In the genomic region with DNA sequence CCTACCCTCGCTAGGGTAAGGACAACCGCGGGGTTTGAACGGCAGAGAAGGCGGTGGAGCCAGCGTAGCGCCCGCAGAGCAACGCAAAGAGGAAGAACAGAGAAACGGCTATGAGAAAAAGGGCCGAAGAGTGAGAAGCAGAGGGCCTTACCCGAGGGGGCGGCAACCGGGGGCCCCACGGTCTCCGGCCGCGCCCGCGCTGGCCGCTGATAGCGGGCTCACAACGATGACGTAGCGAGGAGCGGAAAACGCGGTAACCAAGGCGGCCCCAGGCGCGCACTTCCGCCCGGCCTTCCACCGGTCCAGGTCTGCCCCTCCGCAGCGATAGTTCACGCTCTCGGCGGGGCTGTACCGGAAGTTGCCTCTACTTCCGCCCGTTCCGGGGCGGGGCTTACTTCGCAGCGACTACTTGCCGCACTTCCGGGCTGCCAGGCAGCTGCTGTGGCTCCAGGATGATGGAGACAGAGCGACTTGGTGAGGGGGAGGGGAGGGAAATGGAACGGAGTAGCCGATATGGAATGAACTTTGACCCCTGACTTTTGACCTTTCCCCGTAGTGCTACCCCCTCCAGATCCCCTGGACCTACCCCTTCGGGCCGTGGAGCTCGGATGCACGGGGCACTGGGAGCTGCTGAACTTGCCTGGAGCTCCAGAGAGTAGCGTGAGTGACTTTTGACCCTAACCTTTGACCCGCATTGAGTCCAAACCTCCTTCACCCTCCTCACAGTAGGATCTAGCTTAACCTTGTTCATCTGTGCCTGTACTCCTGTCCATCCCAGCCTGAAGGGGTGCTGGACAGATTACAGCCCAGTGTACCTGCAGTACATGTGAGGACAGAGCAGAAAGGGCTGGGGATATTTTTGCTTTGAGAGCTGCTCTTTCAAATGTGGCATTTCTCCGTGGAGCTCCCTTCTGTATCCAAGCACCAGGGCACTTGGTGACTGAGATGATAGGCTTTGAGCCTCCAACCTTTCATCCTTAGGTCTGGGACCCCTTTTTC, we compare ENCODE assay signal across 1 cellular context.
TF ChIP-seq lines count a peak whose summit lies in the region.

A gene with protein sequence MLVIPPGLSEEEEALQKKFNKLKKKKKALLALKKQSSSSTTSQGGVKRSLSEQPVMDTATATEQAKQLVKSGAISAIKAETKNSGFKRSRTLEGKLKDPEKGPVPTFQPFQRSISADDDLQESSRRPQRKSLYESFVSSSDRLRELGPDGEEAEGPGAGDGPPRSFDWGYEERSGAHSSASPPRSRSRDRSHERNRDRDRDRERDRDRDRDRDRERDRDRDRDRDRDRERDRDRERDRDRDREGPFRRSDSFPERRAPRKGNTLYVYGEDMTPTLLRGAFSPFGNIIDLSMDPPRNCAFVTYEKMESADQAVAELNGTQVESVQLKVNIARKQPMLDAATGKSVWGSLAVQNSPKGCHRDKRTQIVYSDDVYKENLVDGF (minus strand): TSS at position 231 of the 999 bp plus-strand sequence. CDS start 525 bp downstream, outside the sequence.
A gene (plus strand): TSS at position 435 of the 999 bp plus-strand sequence. CDS start 18 bp downstream, at position 453.

TF ChIP-seq in K562, 482 proteins besides CTCF, POLR2A, EP300 and RAD21 (continued from another document and continues in another):
- TF ChIP-seq, protein P1, sequence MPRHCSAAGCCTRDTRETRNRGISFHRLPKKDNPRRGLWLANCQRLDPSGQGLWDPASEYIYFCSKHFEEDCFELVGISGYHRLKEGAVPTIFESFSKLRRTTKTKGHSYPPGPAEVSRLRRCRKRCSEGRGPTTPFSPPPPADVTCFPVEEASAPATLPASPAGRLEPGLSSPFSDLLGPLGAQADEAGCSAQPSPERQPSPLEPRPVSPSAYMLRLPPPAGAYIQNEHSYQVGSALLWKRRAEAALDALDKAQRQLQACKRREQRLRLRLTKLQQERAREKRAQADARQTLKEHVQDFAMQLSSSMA (CRISPR knock-in tag; IDR thresholded peaks at IDR 0.05): 0 out of 2 replicates have a peak, but pooled peaks have one; percentile 83
- TF ChIP-seq PHF20 (IDR thresholded peaks at IDR 0.05; ENCODE audit: partially characterized antibody): peak; percentile 94
- TF ChIP-seq HNRNPH1 (optimal IDR thresholded peaks at IDR 0.05; ENCODE audit: low read depth, low read length): no peak
- TF ChIP-seq HCFC1 (IDR thresholded peaks at IDR 0.05; ENCODE audit: low read depth, low read length): peak; percentile 95
- TF ChIP-seq ZNF12 (CRISPR knock-in tag; IDR thresholded peaks at IDR 0.05): no peak
- peak; percentile 81 for TF ChIP-seq BACH1 (tag; IDR thresholded peaks at IDR 0.05)
- TF ChIP-seq TCF3 (CRISPR knock-in tag; IDR thresholded peaks at IDR 0.05): peak; percentile 33; the same call in 1 of the 2 replicates
- TF ChIP-seq, protein P2, sequence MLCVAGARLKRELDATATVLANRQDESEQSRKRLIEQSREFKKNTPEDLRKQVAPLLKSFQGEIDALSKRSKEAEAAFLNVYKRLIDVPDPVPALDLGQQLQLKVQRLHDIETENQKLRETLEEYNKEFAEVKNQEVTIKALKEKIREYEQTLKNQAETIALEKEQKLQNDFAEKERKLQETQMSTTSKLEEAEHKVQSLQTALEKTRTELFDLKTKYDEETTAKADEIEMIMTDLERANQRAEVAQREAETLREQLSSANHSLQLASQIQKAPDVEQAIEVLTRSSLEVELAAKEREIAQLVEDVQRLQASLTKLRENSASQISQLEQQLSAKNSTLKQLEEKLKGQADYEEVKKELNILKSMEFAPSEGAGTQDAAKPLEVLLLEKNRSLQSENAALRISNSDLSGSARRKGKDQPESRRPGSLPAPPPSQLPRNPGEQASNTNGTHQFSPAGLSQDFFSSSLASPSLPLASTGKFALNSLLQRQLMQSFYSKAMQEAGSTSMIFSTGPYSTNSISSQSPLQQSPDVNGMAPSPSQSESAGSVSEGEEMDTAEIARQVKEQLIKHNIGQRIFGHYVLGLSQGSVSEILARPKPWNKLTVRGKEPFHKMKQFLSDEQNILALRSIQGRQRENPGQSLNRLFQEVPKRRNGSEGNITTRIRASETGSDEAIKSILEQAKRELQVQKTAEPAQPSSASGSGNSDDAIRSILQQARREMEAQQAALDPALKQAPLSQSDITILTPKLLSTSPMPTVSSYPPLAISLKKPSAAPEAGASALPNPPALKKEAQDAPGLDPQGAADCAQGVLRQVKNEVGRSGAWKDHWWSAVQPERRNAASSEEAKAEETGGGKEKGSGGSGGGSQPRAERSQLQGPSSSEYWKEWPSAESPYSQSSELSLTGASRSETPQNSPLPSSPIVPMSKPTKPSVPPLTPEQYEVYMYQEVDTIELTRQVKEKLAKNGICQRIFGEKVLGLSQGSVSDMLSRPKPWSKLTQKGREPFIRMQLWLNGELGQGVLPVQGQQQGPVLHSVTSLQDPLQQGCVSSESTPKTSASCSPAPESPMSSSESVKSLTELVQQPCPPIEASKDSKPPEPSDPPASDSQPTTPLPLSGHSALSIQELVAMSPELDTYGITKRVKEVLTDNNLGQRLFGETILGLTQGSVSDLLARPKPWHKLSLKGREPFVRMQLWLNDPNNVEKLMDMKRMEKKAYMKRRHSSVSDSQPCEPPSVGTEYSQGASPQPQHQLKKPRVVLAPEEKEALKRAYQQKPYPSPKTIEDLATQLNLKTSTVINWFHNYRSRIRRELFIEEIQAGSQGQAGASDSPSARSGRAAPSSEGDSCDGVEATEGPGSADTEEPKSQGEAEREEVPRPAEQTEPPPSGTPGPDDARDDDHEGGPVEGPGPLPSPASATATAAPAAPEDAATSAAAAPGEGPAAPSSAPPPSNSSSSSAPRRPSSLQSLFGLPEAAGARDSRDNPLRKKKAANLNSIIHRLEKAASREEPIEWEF (CRISPR knock-in tag; IDR thresholded peaks at IDR 0.05): peak; percentile 75; the same call in 1 of the 2 replicates
- TF ChIP-seq ZNF212 (CRISPR knock-in tag; IDR thresholded peaks at IDR 0.05): 0 out of 2 replicates have a peak, but pooled peaks have one; percentile 76
- TF ChIP-seq ZFX (CRISPR knock-in tag; IDR thresholded peaks at IDR 0.05): peak; percentile 85
- TF ChIP-seq ZNF764 (CRISPR knock-in tag; IDR thresholded peaks at IDR 0.05; ENCODE audit: low read depth): no peak
- TF ChIP-seq NCOA4 (IDR thresholded peaks at IDR 0.05; ENCODE audit: partially characterized antibody): no peak
- TF ChIP-seq, protein P3, sequence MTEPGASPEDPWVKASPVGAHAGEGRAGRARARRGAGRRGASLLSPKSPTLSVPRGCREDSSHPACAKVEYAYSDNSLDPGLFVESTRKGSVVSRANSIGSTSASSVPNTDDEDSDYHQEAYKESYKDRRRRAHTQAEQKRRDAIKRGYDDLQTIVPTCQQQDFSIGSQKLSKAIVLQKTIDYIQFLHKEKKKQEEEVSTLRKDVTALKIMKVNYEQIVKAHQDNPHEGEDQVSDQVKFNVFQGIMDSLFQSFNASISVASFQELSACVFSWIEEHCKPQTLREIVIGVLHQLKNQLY (CRISPR knock-in tag; conservative IDR thresholded peaks at IDR 0.05): peak in 1 of 2 experiments; percentile 89; a peak in 1 of 4 replicates
- TF ChIP-seq, protein P4, sequence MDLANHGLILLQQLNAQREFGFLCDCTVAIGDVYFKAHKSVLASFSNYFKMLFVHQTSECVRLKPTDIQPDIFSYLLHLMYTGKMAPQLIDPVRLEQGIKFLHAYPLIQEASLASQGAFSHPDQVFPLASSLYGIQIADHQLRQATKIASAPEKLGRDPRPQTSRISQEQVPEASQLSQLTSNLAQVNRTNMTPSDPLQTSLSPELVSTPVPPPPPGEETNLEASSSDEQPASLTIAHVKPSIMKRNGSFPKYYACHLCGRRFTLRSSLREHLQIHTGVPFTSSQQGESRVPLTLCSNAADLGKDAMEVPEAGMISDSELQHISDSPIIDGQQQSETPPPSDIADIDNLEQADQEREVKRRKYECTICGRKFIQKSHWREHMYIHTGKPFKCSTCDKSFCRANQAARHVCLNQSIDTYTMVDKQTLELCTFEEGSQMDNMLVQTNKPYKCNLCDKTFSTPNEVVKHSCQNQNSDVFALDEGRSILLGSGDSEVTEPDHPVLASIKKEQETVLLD (IDR thresholded peaks at IDR 0.05): no peak; the same call in 1 of the 2 replicates
- TF ChIP-seq, protein P5, sequence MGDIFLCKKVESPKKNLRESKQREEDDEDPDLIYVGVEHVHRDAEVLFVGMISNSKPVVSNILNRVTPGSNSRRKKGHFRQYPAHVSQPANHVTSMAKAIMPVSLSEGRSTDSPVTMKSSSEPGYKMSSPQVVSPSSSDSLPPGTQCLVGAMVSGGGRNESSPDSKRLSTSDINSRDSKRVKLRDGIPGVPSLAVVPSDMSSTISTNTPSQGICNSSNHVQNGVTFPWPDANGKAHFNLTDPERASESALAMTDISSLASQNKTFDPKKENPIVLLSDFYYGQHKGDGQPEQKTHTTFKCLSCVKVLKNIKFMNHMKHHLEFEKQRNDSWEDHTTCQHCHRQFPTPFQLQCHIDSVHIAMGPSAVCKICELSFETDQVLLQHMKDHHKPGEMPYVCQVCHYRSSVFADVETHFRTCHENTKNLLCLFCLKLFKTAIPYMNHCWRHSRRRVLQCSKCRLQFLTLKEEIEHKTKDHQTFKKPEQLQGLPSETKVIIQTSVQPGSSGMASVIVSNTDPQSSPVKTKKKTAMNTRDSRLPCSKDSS (IDR thresholded peaks at IDR 0.05; ENCODE audit: low read depth, partially characterized antibody): no peak
- TF ChIP-seq MXI1 (IDR thresholded peaks at IDR 0.05; ENCODE audit: low read depth, low read length): peak; percentile 96
- TF ChIP-seq, protein P6, sequence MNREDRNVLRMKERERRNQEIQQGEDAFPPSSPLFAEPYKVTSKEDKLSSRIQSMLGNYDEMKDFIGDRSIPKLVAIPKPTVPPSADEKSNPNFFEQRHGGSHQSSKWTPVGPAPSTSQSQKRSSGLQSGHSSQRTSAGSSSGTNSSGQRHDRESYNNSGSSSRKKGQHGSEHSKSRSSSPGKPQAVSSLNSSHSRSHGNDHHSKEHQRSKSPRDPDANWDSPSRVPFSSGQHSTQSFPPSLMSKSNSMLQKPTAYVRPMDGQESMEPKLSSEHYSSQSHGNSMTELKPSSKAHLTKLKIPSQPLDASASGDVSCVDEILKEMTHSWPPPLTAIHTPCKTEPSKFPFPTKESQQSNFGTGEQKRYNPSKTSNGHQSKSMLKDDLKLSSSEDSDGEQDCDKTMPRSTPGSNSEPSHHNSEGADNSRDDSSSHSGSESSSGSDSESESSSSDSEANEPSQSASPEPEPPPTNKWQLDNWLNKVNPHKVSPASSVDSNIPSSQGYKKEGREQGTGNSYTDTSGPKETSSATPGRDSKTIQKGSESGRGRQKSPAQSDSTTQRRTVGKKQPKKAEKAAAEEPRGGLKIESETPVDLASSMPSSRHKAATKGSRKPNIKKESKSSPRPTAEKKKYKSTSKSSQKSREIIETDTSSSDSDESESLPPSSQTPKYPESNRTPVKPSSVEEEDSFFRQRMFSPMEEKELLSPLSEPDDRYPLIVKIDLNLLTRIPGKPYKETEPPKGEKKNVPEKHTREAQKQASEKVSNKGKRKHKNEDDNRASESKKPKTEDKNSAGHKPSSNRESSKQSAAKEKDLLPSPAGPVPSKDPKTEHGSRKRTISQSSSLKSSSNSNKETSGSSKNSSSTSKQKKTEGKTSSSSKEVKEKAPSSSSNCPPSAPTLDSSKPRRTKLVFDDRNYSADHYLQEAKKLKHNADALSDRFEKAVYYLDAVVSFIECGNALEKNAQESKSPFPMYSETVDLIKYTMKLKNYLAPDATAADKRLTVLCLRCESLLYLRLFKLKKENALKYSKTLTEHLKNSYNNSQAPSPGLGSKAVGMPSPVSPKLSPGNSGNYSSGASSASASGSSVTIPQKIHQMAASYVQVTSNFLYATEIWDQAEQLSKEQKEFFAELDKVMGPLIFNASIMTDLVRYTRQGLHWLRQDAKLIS (CRISPR knock-in tag; IDR thresholded peaks at IDR 0.05): peak; percentile 83; the same call in 1 of the 2 replicates
- peak; percentile 100 for TF ChIP-seq SP1 (CRISPR knock-in tag; IDR thresholded peaks at IDR 0.05)
- TF ChIP-seq, protein P7, sequence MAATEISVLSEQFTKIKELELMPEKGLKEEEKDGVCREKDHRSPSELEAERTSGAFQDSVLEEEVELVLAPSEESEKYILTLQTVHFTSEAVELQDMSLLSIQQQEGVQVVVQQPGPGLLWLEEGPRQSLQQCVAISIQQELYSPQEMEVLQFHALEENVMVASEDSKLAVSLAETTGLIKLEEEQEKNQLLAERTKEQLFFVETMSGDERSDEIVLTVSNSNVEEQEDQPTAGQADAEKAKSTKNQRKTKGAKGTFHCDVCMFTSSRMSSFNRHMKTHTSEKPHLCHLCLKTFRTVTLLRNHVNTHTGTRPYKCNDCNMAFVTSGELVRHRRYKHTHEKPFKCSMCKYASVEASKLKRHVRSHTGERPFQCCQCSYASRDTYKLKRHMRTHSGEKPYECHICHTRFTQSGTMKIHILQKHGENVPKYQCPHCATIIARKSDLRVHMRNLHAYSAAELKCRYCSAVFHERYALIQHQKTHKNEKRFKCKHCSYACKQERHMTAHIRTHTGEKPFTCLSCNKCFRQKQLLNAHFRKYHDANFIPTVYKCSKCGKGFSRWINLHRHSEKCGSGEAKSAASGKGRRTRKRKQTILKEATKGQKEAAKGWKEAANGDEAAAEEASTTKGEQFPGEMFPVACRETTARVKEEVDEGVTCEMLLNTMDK (IDR thresholded peaks at IDR 0.05; ENCODE audit: borderline replicate concordance, insufficient read depth, low read depth, low read length, poor library complexity, severe bottlenecking): no peak
- TF ChIP-seq, protein P8, sequence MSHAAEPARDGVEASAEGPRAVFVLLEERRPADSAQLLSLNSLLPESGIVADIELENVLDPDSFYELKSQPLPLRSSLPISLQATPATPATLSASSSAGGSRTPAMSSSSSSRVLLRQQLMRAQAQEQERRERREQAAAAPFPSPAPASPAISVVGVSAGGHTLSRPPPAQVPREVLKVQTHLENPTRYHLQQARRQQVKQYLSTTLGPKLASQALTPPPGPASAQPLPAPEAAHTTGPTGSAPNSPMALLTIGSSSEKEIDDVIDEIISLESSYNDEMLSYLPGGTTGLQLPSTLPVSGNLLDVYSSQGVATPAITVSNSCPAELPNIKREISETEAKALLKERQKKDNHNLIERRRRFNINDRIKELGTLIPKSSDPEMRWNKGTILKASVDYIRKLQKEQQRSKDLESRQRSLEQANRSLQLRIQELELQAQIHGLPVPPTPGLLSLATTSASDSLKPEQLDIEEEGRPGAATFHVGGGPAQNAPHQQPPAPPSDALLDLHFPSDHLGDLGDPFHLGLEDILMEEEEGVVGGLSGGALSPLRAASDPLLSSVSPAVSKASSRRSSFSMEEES (CRISPR knock-in tag; IDR thresholded peaks at IDR 0.05): no peak
- TF ChIP-seq ZNF175 (CRISPR knock-in tag; IDR thresholded peaks at IDR 0.05; ENCODE audit: low read depth): peak; percentile 97
- no peak for TF ChIP-seq STAT5A (IDR thresholded peaks at IDR 0.05; ENCODE audit: borderline replicate concordance, low read length)
- peak; percentile 77 for TF ChIP-seq DDX20 (tag; IDR thresholded peaks at IDR 0.05; ENCODE audit: low read depth)
- TF ChIP-seq EP400 (IDR thresholded peaks at IDR 0.05): peak; percentile 95
- peak; percentile 87; the same call in 1 of the 2 replicates for TF ChIP-seq PYGO2 (tag; IDR thresholded peaks at IDR 0.05)
